Comparison of ENCODE assay signal across 30 cellular contexts in the genomic region with DNA sequence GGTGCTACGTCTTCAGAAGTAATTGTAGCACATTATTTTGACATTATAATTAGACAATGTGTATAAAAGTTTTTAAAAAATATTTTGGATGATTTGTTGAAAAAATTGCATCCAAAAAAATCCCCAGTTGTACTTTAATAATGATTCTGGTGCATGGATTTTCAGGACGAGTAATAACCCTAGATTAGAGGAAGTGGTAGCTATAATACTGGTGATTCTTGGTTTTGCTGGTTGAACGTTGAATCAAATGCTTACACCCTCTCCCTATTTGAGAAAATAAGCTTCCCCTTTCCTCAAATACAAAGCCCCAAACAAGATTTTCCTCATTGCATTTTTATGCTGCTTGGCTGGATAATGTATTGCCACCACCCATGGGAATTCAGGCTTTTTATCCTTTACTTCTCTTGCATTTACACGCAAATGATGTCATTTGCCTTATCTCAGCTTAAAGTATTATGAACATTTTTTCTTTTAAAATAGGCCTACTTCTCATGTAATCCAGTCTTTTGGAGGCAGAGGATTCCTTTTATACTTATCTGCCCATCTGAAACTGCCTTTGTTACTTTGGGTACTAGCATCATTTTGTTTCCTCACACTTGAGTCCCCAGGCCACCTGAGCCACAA.
DNase-seq lines count a peak whose midpoint lies in the region; ATAC-seq and TF ChIP-seq lines count a peak whose summit lies in the region.
"Had no signal": no experiment of that assay in that cellular context is flagged by ENCODE, and none has a peak within 500 bp of the region (broad histone marks: within the 10 kb centered on the region; RNA-seq: fewer than 3 reads in every experiment).

No MANE protein-coding gene starts in this region.

- H3K4me1 Mint-ChIP-seq in activated T-cell treated with anti-CD3 and anti-CD28 coated beads, Interleukin-2, amount 50 U/mL, for 24 hours (ENCODE audit: low read depth), result peaks cover 16% of the 10 kb centered on the region
- H3K4me1 Mint-ChIP-seq: activated naive CD4-positive, alpha-beta T cell treated with anti-CD3 and anti-CD28 coated beads, Interleukin-2, amount 10 ng/mL, durations not matched to agents 7 days and 5 days had no signal

- H3K4me3 ChIP-seq in fibroblast of pulmonary artery (replicated peaks; ENCODE audit: low read depth, low read length) (no peak overlapping the region), retinal pigment epithelial cell (ENCODE audit: low read length) (no peak overlapping the region)
- H3K4me3 ChIP-seq: heart right ventricle, Peyer's patch, stomach, thyroid gland, vagina had no signal

- peak overlapping the region; percentile 0 for H3K27ac Mint-ChIP-seq in activated T-cell treated with anti-CD3 and anti-CD28 coated beads, Interleukin-2, amount 50 U/mL, for 24 hours
- H3K27ac Mint-ChIP-seq: activated naive CD4-positive, alpha-beta T cell treated with anti-CD3 and anti-CD28 coated beads, Interleukin-2, amount 10 ng/mL, durations not matched to agents 7 days and 5 days; activated T-cell treated with anti-CD3 and anti-CD28 coated beads, Interleukin-2, amount 50 U/mL, for 72 hours had no signal

- no peak for DNase-seq in activated T-cell treated with anti-CD3 and anti-CD28 coated beads, Interleukin-2, amount 50 U/mL, for 24 hours
- no peak for DNase-seq in activated T-cell treated with anti-CD3 and anti-CD28 coated beads, Interleukin-2, amount 50 U/mL, for 1 hour
- DNase-seq in NOMO-1 treated with DMSO at 0.1 percent for 48 hours (lab: John Stamatoyannopoulos, UW; ENCODE audit: unreplicated experiment), result peak; percentile 42
- DNase-seq in fibroblast of pulmonary artery (ENCODE audit: low read depth), result peak; percentile 33
- peak; percentile 39 for DNase-seq in retinal pigment epithelial cell (ENCODE audit: low read depth)
- no peak for DNase-seq in HK-2 (ENCODE audit: unreplicated experiment)
- no peak for DNase-seq in kidney tubule cell (ENCODE audit: low spot score)
- DNase-seq: activated CD4-positive, alpha-beta T cell treated with anti-CD3 and anti-CD28 coated beads, Interleukin-2, amount 10 ng/mL, durations not matched to agents 7 days and 5 days; activated naive CD4-positive, alpha-beta T cell treated with anti-CD3 and anti-CD28 coated beads, Interleukin-2, amount 10 ng/mL, durations not matched to agents 7 days and 5 days; activated T-cell treated with anti-CD3 and anti-CD28 coated beads, Interleukin-2, amount 50 U/mL, for 72 hours; aorta; CD4-positive, alpha-beta memory T cell; DMS 273 treated with DMSO at 0.1 percent for 48 hours; effector memory CD4-positive, alpha-beta T cell; erythroblast; foreskin melanocyte; heart right ventricle; Karpas-422; mammary epithelial cell; NCI-H187; NCI-H524 treated with DMSO at 0.1 percent for 48 hours; occipital lobe; Peyer's patch; SHP77 treated with DMSO at 0.1 percent for 48 hours; stomach; SW 1271; T-helper 9 cell; thyroid gland had no signal

- H3K27me3 Mint-ChIP-seq in activated T-cell treated with anti-CD3 and anti-CD28 coated beads, Interleukin-2, amount 50 U/mL, for 24 hours, result no peaks in the 10 kb centered on the region
- H3K27me3 Mint-ChIP-seq: activated CD4-positive, alpha-beta T cell treated with anti-CD3 and anti-CD28 coated beads, Interleukin-2, amount 10 ng/mL, durations not matched to agents 7 days and 5 days; activated naive CD4-positive, alpha-beta T cell treated with anti-CD3 and anti-CD28 coated beads, Interleukin-2, amount 10 ng/mL, durations not matched to agents 7 days and 5 days; CD4-positive, alpha-beta memory T cell had no signal

- H3K9me3 Mint-ChIP-seq in activated T-cell treated with anti-CD3 and anti-CD28 coated beads, Interleukin-2, amount 50 U/mL, for 24 hours, result no peaks in the 10 kb centered on the region
- H3K9me3 Mint-ChIP-seq: activated CD4-positive, alpha-beta T cell treated with anti-CD3 and anti-CD28 coated beads, Interleukin-2, amount 10 ng/mL, durations not matched to agents 7 days and 5 days; activated naive CD4-positive, alpha-beta T cell treated with anti-CD3 and anti-CD28 coated beads, Interleukin-2, amount 10 ng/mL, durations not matched to agents 7 days and 5 days; activated T-cell treated with anti-CD3 and anti-CD28 coated beads, Interleukin-2, amount 50 U/mL, for 72 hours; CD4-positive, alpha-beta memory T cell had no signal

- no peak for TF ChIP-seq CTCF in fibroblast of pulmonary artery (IDR thresholded peaks at IDR 0.05; ENCODE audit: low read length, missing control alignments)
- TF ChIP-seq CTCF in retinal pigment epithelial cell (conservative IDR thresholded peaks at IDR 0.05; ENCODE audit: low read depth, low read length), result no peak

- peaks cover 71% of the 10 kb centered on the region for H3K36me3 Mint-ChIP-seq in activated T-cell treated with anti-CD3 and anti-CD28 coated beads, Interleukin-2, amount 50 U/mL, for 24 hours (ENCODE audit: low read depth)

- no peak for ATAC-seq in GM21825 (IDR thresholded peaks at IDR 0.05; ENCODE audit: unreplicated experiment)
- ATAC-seq: activated T-cell treated with anti-CD3 and anti-CD28 coated beads, Interleukin-2, amount 50 U/mL, for 72 hours; heart right ventricle had no signal

- H3K4me3 Mint-ChIP-seq in activated T-cell treated with anti-CD3 and anti-CD28 coated beads, Interleukin-2, amount 50 U/mL, for 24 hours, result no peak overlapping the region
- H3K4me3 Mint-ChIP-seq: activated CD4-positive, alpha-beta T cell treated with anti-CD3 and anti-CD28 coated beads, Interleukin-2, amount 10 ng/mL, durations not matched to agents 7 days and 5 days; activated naive CD4-positive, alpha-beta T cell treated with anti-CD3 and anti-CD28 coated beads, Interleukin-2, amount 10 ng/mL, durations not matched to agents 7 days and 5 days; activated T-cell treated with anti-CD3 and anti-CD28 coated beads, Interleukin-2, amount 50 U/mL, for 72 hours; CD4-positive, alpha-beta memory T cell had no signal

Comparison
In these comparisons a context has a peak if more than half of its experiments do, and no peak if none do; other contexts are left out.
1. DNase-seq: peak in NOMO-1 treated with DMSO at 0.1 percent for 48 hours (single experiment), fibroblast of pulmonary artery (single experiment) and retinal pigment epithelial cell (single experiment); none in activated T-cell treated with anti-CD3 and anti-CD28 coated beads, Interleukin-2, amount 50 U/mL, for 24 hours (single experiment), activated T-cell treated with anti-CD3 and anti-CD28 coated beads, Interleukin-2, amount 50 U/mL, for 1 hour (single experiment), HK-2 (single experiment) and kidney tubule cell (single experiment).